ENCODE assay signal across 9 cellular contexts in genomic region chr17:5706835-5707234, GRCh38.
A peak's percentile ranks its signal among the peaks of the same experiment; 100 is the strongest.
DNase-seq lines count a peak whose midpoint lies in the region; ATAC-seq and TF ChIP-seq lines count a peak whose summit lies in the region.
"Had no signal": no experiment of that assay in that cellular context is flagged by ENCODE, and none has a peak within 500 bp of the region (broad histone marks: within the 10 kb centered on the region; RNA-seq: fewer than 3 reads in every experiment).

No MANE protein-coding gene starts in this region.

- H3K4me3 Mint-ChIP-seq in natural killer cell, result no peak overlapping the region
- no peak overlapping the region for H3K4me3 Mint-ChIP-seq in stimulated activated memory B cell treated with anti-CD40 and anti-IgM and Interleukin-4, amounts not matched to agents 10 μg/mL and 1 μg/mL and 100 μg/mL, for 72 hours

- intact Hi-C loops in cardiac septum (cut with DNase I) (loop anchor here (5.0 kb wide), 2 partner anchors 120 to 715 kb away; no protein-coding TSS in a partner anchor), natural killer cell (cut with micrococcal nuclease) (loop anchor here (1.0 kb wide), 1 partner anchor 120 kb away; no protein-coding TSS in a partner anchor)

- no peaks in the 10 kb centered on the region for H3K4me1 ChIP-seq in cardiac muscle cell (ENCODE audit: low read depth)

- no peak overlapping the region for H3K27ac Mint-ChIP-seq in natural killer cell
- no peak overlapping the region for H3K27ac Mint-ChIP-seq in stimulated activated memory B cell treated with anti-CD40 and anti-IgM and Interleukin-4, amounts not matched to agents 10 μg/mL and 1 μg/mL and 100 μg/mL, for 72 hours

- H3K27me3 ChIP-seq in cardiac muscle cell, result no peaks in the 10 kb centered on the region

- H3K9me3 ChIP-seq in cardiac muscle cell (ENCODE audit: low read depth), result no peaks in the 10 kb centered on the region

- no peaks in the 10 kb centered on the region for H3K9me3 Mint-ChIP-seq in natural killer cell
- peaks cover 7% of the 10 kb centered on the region for H3K9me3 Mint-ChIP-seq in stimulated activated memory B cell treated with anti-CD40 and anti-IgM and Interleukin-4, amounts not matched to agents 10 μg/mL and 1 μg/mL and 100 μg/mL, for 72 hours

- H3K4me3 ChIP-seq in cardiac muscle cell, result no peak overlapping the region
- H3K4me3 ChIP-seq in epithelial cell of esophagus (ENCODE audit: low read length), result no peak overlapping the region
- H3K4me3 ChIP-seq: skin epidermis had no signal

- peak in 2 of 3 donors; percentile 57 to 76 for ATAC-seq in natural killer cell
- ATAC-seq in stimulated activated memory B cell treated with anti-CD40 and anti-IgM and Interleukin-4, amounts not matched to agents 10 μg/mL and 1 μg/mL and 100 μg/mL, for 72 hours, result peak; percentile 58
- no peak for ATAC-seq in GM21367 (IDR thresholded peaks at IDR 0.05; ENCODE audit: unreplicated experiment)

- no peaks in the 10 kb centered on the region for H3K4me1 Mint-ChIP-seq in natural killer cell
- no peaks in the 10 kb centered on the region for H3K4me1 Mint-ChIP-seq in stimulated activated memory B cell treated with anti-CD40 and anti-IgM and Interleukin-4, amounts not matched to agents 10 μg/mL and 1 μg/mL and 100 μg/mL, for 72 hours

- DNase-seq in cardiac muscle cell (ENCODE audit: low read depth in 1 of 2, low spot score in 1 of 2) (peak; percentile 64 to 84), cardiac septum (ENCODE audit: low spot score) (no peak), NCI-H69 (lab: John Stamatoyannopoulos, UW) (peak; percentile 68), epithelial cell of esophagus (ENCODE audit: low read depth) (peak; percentile 45), natural killer cell (peak; percentile 50)
- peak; percentile 6 to 42 for DNase-seq in activated CD8-positive, alpha-beta memory T cell treated with anti-CD3 and anti-CD28 coated beads for 1 hour (ENCODE audit: extremely low read depth in 1 of 2, low read depth in 1 of 2)

- H3K27me3 Mint-ChIP-seq in natural killer cell (ENCODE audit: low read depth in 2 of 2), result peaks cover 31 to 45% of the 10 kb centered on the region in 2 donors
- H3K27me3 Mint-ChIP-seq in stimulated activated memory B cell treated with anti-CD40 and anti-IgM and Interleukin-4, amounts not matched to agents 10 μg/mL and 1 μg/mL and 100 μg/mL, for 72 hours, result peaks cover 50% of the 10 kb centered on the region

- no peaks in the 10 kb centered on the region for H3K36me3 ChIP-seq in cardiac muscle cell

- H3K27ac ChIP-seq in cardiac muscle cell, result no peak overlapping the region
- H3K27ac ChIP-seq: skin epidermis had no signal

- TF ChIP-seq CTCF in cardiac muscle cell (IDR thresholded peaks at IDR 0.05; ENCODE audit: low read depth, low read length) (peak; percentile 79), epithelial cell of esophagus (IDR thresholded peaks at IDR 0.05; ENCODE audit: insufficient read depth, low read depth, low read length, missing control alignments) (peak; percentile 56), natural killer cell (IDR thresholded peaks at IDR 0.05) (peak; percentile 60)

- H3K36me3 Mint-ChIP-seq in natural killer cell, result no peaks in the 10 kb centered on the region
- no peaks in the 10 kb centered on the region for H3K36me3 Mint-ChIP-seq in stimulated activated memory B cell treated with anti-CD40 and anti-IgM and Interleukin-4, amounts not matched to agents 10 μg/mL and 1 μg/mL and 100 μg/mL, for 72 hours
